Comparison of ENCODE assay signal across 9 cellular contexts in genomic region chr9:650362-650761, GRCh38.
DNase-seq lines count a peak whose midpoint lies in the region; ATAC-seq and TF ChIP-seq lines count a peak whose summit lies in the region.
"Had no signal": no experiment of that assay in that cellular context is flagged by ENCODE, and none has a peak within 500 bp of the region (broad histone marks: within the 10 kb centered on the region; RNA-seq: fewer than 3 reads in every experiment).

No MANE protein-coding gene starts in this region.

- no peak for TF ChIP-seq CTCF in left ventricle myocardium inferior (IDR thresholded peaks at IDR 0.05; ENCODE audit: borderline replicate concordance)
- TF ChIP-seq CTCF in WI38 (IDR thresholded peaks at IDR 0.05; ENCODE audit: low read depth, low read length), result no peak
- TF ChIP-seq CTCF in upper lobe of right lung (IDR thresholded peaks at IDR 0.05), result no peak

- H3K4me1 ChIP-seq in left ventricle myocardium inferior, result peaks cover 85% of the 10 kb centered on the region
- H3K4me1 ChIP-seq in iPS-20b (ENCODE audit: insufficient read depth, low read length), result peaks cover 38% of the 10 kb centered on the region
- H3K4me1 ChIP-seq in upper lobe of right lung, result peaks cover 26% of the 10 kb centered on the region

- H3K9me3 ChIP-seq in left ventricle myocardium inferior (replicated peaks), result no peaks in the 10 kb centered on the region
- no peaks in the 10 kb centered on the region for H3K9me3 ChIP-seq in iPS-20b (ENCODE audit: insufficient read depth, low read depth, low read length)
- H3K9me3 ChIP-seq in upper lobe of right lung, result no peaks in the 10 kb centered on the region

- no peak for ATAC-seq in left ventricle myocardium superior
- ATAC-seq in upper lobe of right lung, result peak; percentile 79
- ATAC-seq in HG03442 (IDR thresholded peaks at IDR 0.05; ENCODE audit: unreplicated experiment), result no peak

- DNase-seq in left ventricle myocardium inferior (no peak), left ventricle myocardium superior (no peak), upper lobe of right lung (no peak), ecto neural progenitor cell (ENCODE audit: low spot score) (no peak), posterior cingulate gyrus (no peak)
- DNase-seq: trophoblast cell had no signal

- no peak overlapping the region for H3K9ac ChIP-seq in iPS-20b (ENCODE audit: low read depth, low read length)

- H3K27me3 ChIP-seq in left ventricle myocardium inferior (ENCODE audit: low read depth), result no peaks in the 10 kb centered on the region
- 0 out of 2 replicates have a peak, but pooled peaks cover 4% of the 10 kb centered on the region for H3K27me3 ChIP-seq in iPS-20b (ENCODE audit: insufficient read depth, low read length)
- H3K27me3 ChIP-seq in upper lobe of right lung, result no peaks in the 10 kb centered on the region

- H3K4me3 ChIP-seq in left ventricle myocardium inferior, result peak overlapping the region; percentile 6
- H3K4me3 ChIP-seq in WI38 (ENCODE audit: low read depth, low read length), result peak overlapping the region; percentile 37; the same call in 1 of the 2 replicates
- peak overlapping the region; percentile 33; the same call in 1 of the 2 replicates for H3K4me3 ChIP-seq in iPS-20b (ENCODE audit: low read length)
- peak overlapping the region; percentile 1 for H3K4me3 ChIP-seq in upper lobe of right lung

- H3K27ac ChIP-seq in left ventricle myocardium inferior (replicated peaks), result peak overlapping the region; percentile 83
- no peak overlapping the region for H3K27ac ChIP-seq in iPS-20b (ENCODE audit: low read length)
- no peak overlapping the region for H3K27ac ChIP-seq in upper lobe of right lung

- intact Hi-C loops in left ventricle myocardium inferior (cut with micrococcal nuclease), result no loop called here
- intact Hi-C loops in left ventricle myocardium superior (cut with micrococcal nuclease), result no loop called here
- intact Hi-C loops in upper lobe of right lung (cut with DNase I), result no loop called here
- intact Hi-C loops in posterior cingulate gyrus (cut with DNase I), result no loop called here

- H3K36me3 ChIP-seq in left ventricle myocardium inferior, result no peaks in the 10 kb centered on the region
- H3K36me3 ChIP-seq in iPS-20b (ENCODE audit: insufficient read depth, low read depth, low read length), result no peaks in the 10 kb centered on the region
- H3K36me3 ChIP-seq in upper lobe of right lung, result no peaks in the 10 kb centered on the region
